ENCODE assay signal across 25 cellular contexts in genomic region chr18:21305621-21306020, GRCh38.
"Had no signal": no experiment of that assay in that cellular context is flagged by ENCODE, and none has a peak within 500 bp of the region (broad histone marks: within the 10 kb centered on the region; RNA-seq: fewer than 3 reads in every experiment).

No MANE protein-coding gene starts in this region.

- H3K36me3 Mint-ChIP-seq: activated naive CD4-positive, alpha-beta T cell treated with anti-CD3 and anti-CD28 coated beads, Interleukin-2, amount 10 ng/mL, durations not matched to agents 7 days and 5 days; activated naive CD4-positive, alpha-beta T cell treated with anti-CD3 and anti-CD28 coated beads, Interleukin-2, amount 50 U/mL, for 72 hours; activated naive CD8-positive, alpha-beta T cell treated with anti-CD3 and anti-CD28 coated beads, Interleukin-2, amount 10 ng/mL, durations not matched to agents 7 days and 5 days; brain had no signal

- H3K36me3 ChIP-seq: ascending aorta, breast epithelium, cardiac muscle cell, colonic mucosa had no signal

- H3K9me3 ChIP-seq: ascending aorta, breast epithelium, colonic mucosa had no signal

- H3K4me1 ChIP-seq: ascending aorta, breast epithelium, colonic mucosa had no signal

- H3K4me3 ChIP-seq: ascending aorta, breast epithelium, cardiac muscle cell, colonic mucosa had no signal

- H3K27ac Mint-ChIP-seq: activated CD4-positive, alpha-beta memory T cell treated with anti-CD3 and anti-CD28 coated beads, Interleukin-2, amount 10 ng/mL, durations not matched to agents 7 days and 5 days; activated CD4-positive, alpha-beta T cell treated with anti-CD3 and anti-CD28 coated beads, Interleukin-2, amount 10 ng/mL, durations not matched to agents 7 days and 5 days; activated naive CD4-positive, alpha-beta T cell treated with anti-CD3 and anti-CD28 coated beads, Interleukin-2, amount 10 ng/mL, durations not matched to agents 7 days and 5 days; activated naive CD4-positive, alpha-beta T cell treated with anti-CD3 and anti-CD28 coated beads, Interleukin-2, amount 50 U/mL, for 72 hours; activated naive CD8-positive, alpha-beta T cell treated with anti-CD3 and anti-CD28 coated beads, Interleukin-2, amount 10 ng/mL, durations not matched to agents 7 days and 5 days; activated T-helper 1 cell treated with anti-CD3 and anti-CD28 coated beads, Interleukin-12 subunit alpha, Interleukin-12 subunit beta, Interleukin-2, Interleukin-4 antibody, amounts not matched to agents 30 ng/mL and 10 ng/mL and 1 ng/mL, durations not matched to agents 14 hours and 24 hours and 36 hours; activated T-helper 2 cell treated with anti-CD3 and anti-CD28 coated beads, Interferon-gamma antibody, Interleukin-2, Interleukin-4, amounts not matched to agents 10 μg/mL and 5 μg/mL and 100 μg/mL, durations not matched to agents 14 hours and 24 hours and 36 hours; brain had no signal

- H3K4me3 Mint-ChIP-seq: activated CD4-positive, alpha-beta memory T cell treated with anti-CD3 and anti-CD28 coated beads, Interleukin-2, amount 10 ng/mL, durations not matched to agents 7 days and 5 days; activated CD4-positive, alpha-beta T cell treated with anti-CD3 and anti-CD28 coated beads, Interleukin-2, amount 10 ng/mL, durations not matched to agents 7 days and 5 days; activated naive CD4-positive, alpha-beta T cell treated with anti-CD3 and anti-CD28 coated beads, Interleukin-2, amount 10 ng/mL, durations not matched to agents 7 days and 5 days; activated naive CD8-positive, alpha-beta T cell treated with anti-CD3 and anti-CD28 coated beads, Interleukin-2, amount 10 ng/mL, durations not matched to agents 7 days and 5 days; activated T-helper 1 cell treated with anti-CD3 and anti-CD28 coated beads, Interleukin-12 subunit alpha, Interleukin-12 subunit beta, Interleukin-2, Interleukin-4 antibody, amounts not matched to agents 30 ng/mL and 10 ng/mL and 1 ng/mL, durations not matched to agents 14 hours and 24 hours and 36 hours; brain had no signal

- H3K27me3 ChIP-seq: ascending aorta, breast epithelium, cardiac muscle cell, colonic mucosa had no signal

- H3K27me3 Mint-ChIP-seq: brain had no signal

- H3K4me1 Mint-ChIP-seq: activated CD4-positive, alpha-beta memory T cell treated with anti-CD3 and anti-CD28 coated beads, Interleukin-2, amount 10 ng/mL, durations not matched to agents 7 days and 5 days; activated CD4-positive, alpha-beta T cell treated with anti-CD3 and anti-CD28 coated beads, Interleukin-2, amount 10 ng/mL, durations not matched to agents 7 days and 5 days; activated naive CD4-positive, alpha-beta T cell treated with anti-CD3 and anti-CD28 coated beads, Interleukin-2, amount 10 ng/mL, durations not matched to agents 7 days and 5 days; activated naive CD8-positive, alpha-beta T cell treated with anti-CD3 and anti-CD28 coated beads, Interleukin-2, amount 10 ng/mL, durations not matched to agents 7 days and 5 days had no signal

- H3K9me3 Mint-ChIP-seq: activated CD4-positive, alpha-beta memory T cell treated with anti-CD3 and anti-CD28 coated beads, Interleukin-2, amount 10 ng/mL, durations not matched to agents 7 days and 5 days; activated CD4-positive, alpha-beta T cell treated with anti-CD3 and anti-CD28 coated beads, Interleukin-2, amount 10 ng/mL, durations not matched to agents 7 days and 5 days; activated naive CD4-positive, alpha-beta T cell treated with anti-CD3 and anti-CD28 coated beads, Interleukin-2, amount 10 ng/mL, durations not matched to agents 7 days and 5 days; activated naive CD4-positive, alpha-beta T cell treated with anti-CD3 and anti-CD28 coated beads, Interleukin-2, amount 50 U/mL, for 72 hours; activated naive CD8-positive, alpha-beta T cell treated with anti-CD3 and anti-CD28 coated beads, Interleukin-2, amount 10 ng/mL, durations not matched to agents 7 days and 5 days; activated T-helper 1 cell treated with anti-CD3 and anti-CD28 coated beads, Interleukin-12 subunit alpha, Interleukin-12 subunit beta, Interleukin-2, Interleukin-4 antibody, amounts not matched to agents 30 ng/mL and 10 ng/mL and 1 ng/mL, durations not matched to agents 14 hours and 24 hours and 36 hours; activated T-helper 2 cell treated with anti-CD3 and anti-CD28 coated beads, Interferon-gamma antibody, Interleukin-2, Interleukin-4, amounts not matched to agents 10 μg/mL and 5 μg/mL and 100 μg/mL, durations not matched to agents 14 hours and 24 hours and 36 hours; brain had no signal

- H3K27ac ChIP-seq: ascending aorta, breast epithelium, cardiac muscle cell, colonic mucosa had no signal

- DNase-seq: activated CD4-positive, alpha-beta memory T cell treated with anti-CD3 and anti-CD28 coated beads, Interleukin-2, amount 10 ng/mL, durations not matched to agents 7 days and 5 days; activated CD4-positive, alpha-beta T cell treated with anti-CD3 and anti-CD28 coated beads for 1 hour; activated CD4-positive, alpha-beta T cell treated with anti-CD3 and anti-CD28 coated beads for 4 hours; activated CD4-positive, alpha-beta T cell treated with anti-CD3 and anti-CD28 coated beads, Interleukin-2, amount 10 ng/mL, durations not matched to agents 7 days and 5 days; activated CD4-positive, alpha-beta T cell treated with anti-CD3 and anti-CD28 coated beads, Interleukin-2, amount 50 U/mL, for 4 hours; activated CD8-positive, alpha-beta memory T cell treated with anti-CD3 and anti-CD28 coated beads, Interleukin-2, amount 50 U/mL, for 48 hours; activated effector memory CD4-positive, alpha-beta T cell treated with anti-CD3 and anti-CD28 coated beads, Interleukin-2, amount 50 U/mL, for 16 hours; activated naive CD4-positive, alpha-beta T cell treated with anti-CD3 and anti-CD28 coated beads, Interleukin-2, amount 10 ng/mL, durations not matched to agents 7 days and 5 days; activated naive CD8-positive, alpha-beta T cell treated with anti-CD3 and anti-CD28 coated beads, Interleukin-2, amount 10 ng/mL, durations not matched to agents 7 days and 5 days; activated T-cell treated with anti-CD3 and anti-CD28 coated beads for 4 hours; activated T-cell treated with anti-CD3 and anti-CD28 coated beads, Interleukin-2, amount 50 U/mL, for 48 hours; central memory CD4-positive, alpha-beta T cell; cerebellar nuclear complex; colonic mucosa; effector CD8-positive, alpha-beta T cell; foreskin fibroblast; head of caudate nucleus; T-helper 2 cell had no signal
